In genomic region chr16:15674571-15674970, GRCh38 we compare ENCODE assay signal across 19 cellular contexts. TPM values are rescaled to one million over a fixed set of nuclear protein-coding genes. Genes with fewer than 3 reads are reported as not detected.
DNase-seq lines count a peak whose midpoint lies in the region; ATAC-seq and TF ChIP-seq lines count a peak whose summit lies in the region.
"Had no signal": no experiment of that assay in that cellular context is flagged by ENCODE, and none has a peak within 500 bp of the region (broad histone marks: within the 10 kb centered on the region; RNA-seq: fewer than 3 reads in every experiment).

No MANE protein-coding gene starts in this region.

- H3K27ac Mint-ChIP-seq in activated naive CD4-positive, alpha-beta T cell treated with anti-CD3 and anti-CD28 coated beads, Interleukin-2, amount 50 U/mL, for 24 hours: peak overlapping the region; percentile 94
- peak overlapping the region; percentile 99 for H3K27ac Mint-ChIP-seq in activated CD4-positive, alpha-beta memory T cell treated with anti-CD3 and anti-CD28 coated beads, Interleukin-2, amount 10 ng/mL, durations not matched to agents 7 days and 5 days

- H3K27ac ChIP-seq in esophagus squamous epithelium: peak overlapping the region in 3 of 4 donors; percentile 90 to 96 (median 93)
- H3K27ac ChIP-seq: cardiac muscle cell had no signal

- intact Hi-C loops in esophagus squamous epithelium (cut with DNase I): loop anchor here (10.0 kb wide), 1 partner anchor 60 kb away; no protein-coding TSS in a partner anchor

- no peaks in the 10 kb centered on the region for H3K9me3 ChIP-seq in esophagus squamous epithelium
- H3K9me3 ChIP-seq: MG63, testis had no signal

- DNase-seq in activated naive CD4-positive, alpha-beta T cell treated with anti-CD3 and anti-CD28 coated beads, Interleukin-2, amount 50 U/mL, for 16 hours: no peak
- no peak for DNase-seq in activated CD4-positive, alpha-beta memory T cell treated with anti-CD3 and anti-CD28 coated beads, Interleukin-2, amount 10 ng/mL, durations not matched to agents 7 days and 5 days
- DNase-seq in esophagus squamous epithelium (lab: John Stamatoyannopoulos, UW) (no peak), superior temporal gyrus (ENCODE audit: extremely low spot score) (peak; percentile 77), HuH-7 (ENCODE audit: low spot score) (no peak), T1000 (lab: John Stamatoyannopoulos, UW) (no peak)
- DNase-seq: activated effector memory CD4-positive, alpha-beta T cell treated with Interleukin-2 at 50 U/mL for 16 hours; DMS53; erythroblast; H9; MG63; NCI-H748 treated with DMSO at 0.1 percent for 48 hours; testis had no signal

- peaks cover 47% of the 10 kb centered on the region for H3K4me1 Mint-ChIP-seq in activated naive CD4-positive, alpha-beta T cell treated with anti-CD3 and anti-CD28 coated beads, Interleukin-2, amount 50 U/mL, for 24 hours
- H3K4me1 Mint-ChIP-seq in activated CD4-positive, alpha-beta memory T cell treated with anti-CD3 and anti-CD28 coated beads, Interleukin-2, amount 10 ng/mL, durations not matched to agents 7 days and 5 days: peaks cover 61% of the 10 kb centered on the region
- H3K4me1 Mint-ChIP-seq: H9 had no signal

- no peaks in the 10 kb centered on the region for H3K9me3 Mint-ChIP-seq in activated naive CD4-positive, alpha-beta T cell treated with anti-CD3 and anti-CD28 coated beads, Interleukin-2, amount 50 U/mL, for 24 hours
- no peaks in the 10 kb centered on the region for H3K9me3 Mint-ChIP-seq in activated CD4-positive, alpha-beta memory T cell treated with anti-CD3 and anti-CD28 coated beads, Interleukin-2, amount 10 ng/mL, durations not matched to agents 7 days and 5 days
- H3K9me3 Mint-ChIP-seq: H9 had no signal

- no peaks in the 10 kb centered on the region for H3K27me3 ChIP-seq in esophagus squamous epithelium
- H3K27me3 ChIP-seq: cardiac muscle cell, MG63, testis had no signal

- TF ChIP-seq POLR2A in esophagus squamous epithelium (IDR thresholded peaks at IDR 0.05): no peak

- WGBS in esophagus squamous epithelium, 2 donors: 94 to 96% methylated on average over 7 of the region's 7 CpGs

- peaks cover 0 to 57% (median 3%) of the 10 kb centered on the region in 3 donors for H3K36me3 ChIP-seq in esophagus squamous epithelium

- H3K4me3 ChIP-seq in esophagus squamous epithelium: no peak overlapping the region
- H3K4me3 ChIP-seq: cardiac muscle cell, lung, MG63, smooth muscle cell, testis had no signal

- H3K36me3 Mint-ChIP-seq in activated naive CD4-positive, alpha-beta T cell treated with anti-CD3 and anti-CD28 coated beads, Interleukin-2, amount 50 U/mL, for 24 hours: peaks cover 16% of the 10 kb centered on the region
- peaks cover 78% of the 10 kb centered on the region for H3K36me3 Mint-ChIP-seq in activated CD4-positive, alpha-beta memory T cell treated with anti-CD3 and anti-CD28 coated beads, Interleukin-2, amount 10 ng/mL, durations not matched to agents 7 days and 5 days (ENCODE audit: low read depth)

- TF ChIP-seq CTCF in esophagus squamous epithelium (IDR thresholded peaks at IDR 0.05): no peak

- H3K4me3 Mint-ChIP-seq in activated naive CD4-positive, alpha-beta T cell treated with anti-CD3 and anti-CD28 coated beads, Interleukin-2, amount 50 U/mL, for 24 hours: no peak overlapping the region
- no peak overlapping the region for H3K4me3 Mint-ChIP-seq in activated CD4-positive, alpha-beta memory T cell treated with anti-CD3 and anti-CD28 coated beads, Interleukin-2, amount 10 ng/mL, durations not matched to agents 7 days and 5 days
- H3K4me3 Mint-ChIP-seq: H9 had no signal

- no peak for ATAC-seq in HG03025 (IDR thresholded peaks at IDR 0.05; ENCODE audit: low FRiP score, unreplicated experiment)
- ATAC-seq: Panc1 had no signal

- H3K4me1 ChIP-seq in esophagus squamous epithelium: peaks cover 19 to 58% (median 24%) of the 10 kb centered on the region in 3 donors

- H3K27me3 Mint-ChIP-seq in activated naive CD4-positive, alpha-beta T cell treated with anti-CD3 and anti-CD28 coated beads, Interleukin-2, amount 50 U/mL, for 24 hours: no peaks in the 10 kb centered on the region
- H3K27me3 Mint-ChIP-seq in activated CD4-positive, alpha-beta memory T cell treated with anti-CD3 and anti-CD28 coated beads, Interleukin-2, amount 10 ng/mL, durations not matched to agents 7 days and 5 days: no peaks in the 10 kb centered on the region

- CTCF ChIA-PET in activated CD4-positive, alpha-beta memory T cell treated with anti-CD3 and anti-CD28 coated beads, Interleukin-2, amount 10 ng/mL, durations not matched to agents 7 days and 5 days (lab: Charles Lee): interaction anchor here (0.7 kb wide), 1 partner anchor 74 kb away, joined by 4 read pairs; no protein-coding TSS in a partner anchor

- POLR2A ChIA-PET in activated CD4-positive, alpha-beta memory T cell treated with anti-CD3 and anti-CD28 coated beads, Interleukin-2, amount 10 ng/mL, durations not matched to agents 7 days and 5 days (lab: Charles Lee): interaction anchor here (3.8 kb wide), 1 partner anchor 31 kb away, joined by 50 read pairs; the partner anchor contains the start of gene MARF1

RNA-seq across cellular contexts. Expression of gene NDE1, which starts 24.5 kb away (rescaled TPM):
- total RNA-seq in activated CD4-positive, alpha-beta memory T cell treated with anti-CD3 and anti-CD28 coated beads, Interleukin-2, amount 10 ng/mL, durations not matched to agents 7 days and 5 days: 100 to 1,000 TPM; 115 to 133 TPM
- 10 to 100 TPM; 22.4 to 40.6 (median 31.4) TPM for total RNA-seq in esophagus squamous epithelium

RNA-seq across cellular contexts. Expression of gene MARF1, which starts 31.6 kb away (rescaled TPM):
- 10 to 100 TPM; 85.4 to 85.5 TPM for total RNA-seq in activated CD4-positive, alpha-beta memory T cell treated with anti-CD3 and anti-CD28 coated beads, Interleukin-2, amount 10 ng/mL, durations not matched to agents 7 days and 5 days
- total RNA-seq in esophagus squamous epithelium: 10 to 100 TPM; 16.8 to 33.8 (median 19.2) TPM
